16 cellular contexts compared by ENCODE assay signal in genomic region chr9:83466877-83467276, GRCh38.
"Had no signal": no experiment of that assay in that cellular context is flagged by ENCODE, and none has a peak within 500 bp of the region (broad histone marks: within the 10 kb centered on the region; RNA-seq: fewer than 3 reads in every experiment).

No MANE protein-coding gene starts in this region.

- H3K27me3 Mint-ChIP-seq: naive B cell, T-helper 17 cell had no signal

- H3K27ac Mint-ChIP-seq: activated naive CD8-positive, alpha-beta T cell; endodermal cell; naive B cell; T-helper 17 cell had no signal

- H3K4me3 Mint-ChIP-seq: activated naive CD8-positive, alpha-beta T cell; endodermal cell; naive B cell; T-helper 17 cell had no signal

- H3K4me3 ChIP-seq: breast epithelium, lower lobe of right lung, prostate gland had no signal

- DNase-seq: activated CD4-positive, alpha-beta T cell treated with anti-CD3 and anti-CD28 coated beads, Interleukin-2, amount 50 U/mL, for 1 hour; activated CD4-positive, CD25-positive, alpha-beta regulatory T cell; aorta; dermis blood vessel endothelial cell; endodermal cell; glutamatergic neuron; lower lobe of right lung; midbrain; naive B cell; stimulated activated CD4-positive, alpha-beta T cell treated with anti-CD3 and anti-CD28 coated beads, Interleukin-2, amount 100 ng/mL, for 24 hours; stimulated activated naive CD4-positive, alpha-beta T cell treated with Interleukin-2 at 50 U/mL for 16 hours; T-helper 17 cell had no signal

- H3K4me1 Mint-ChIP-seq: T-helper 17 cell had no signal

- H3K4me1 ChIP-seq: breast epithelium, prostate gland had no signal

- H3K27me3 ChIP-seq: breast epithelium had no signal

- H3K9me3 ChIP-seq: breast epithelium, lower lobe of right lung, prostate gland had no signal

- ATAC-seq: lower lobe of right lung, sciatic nerve, T-helper 17 cell had no signal

- H3K27ac ChIP-seq: breast epithelium, lower lobe of right lung, prostate gland had no signal

- H3K36me3 ChIP-seq: breast epithelium, lower lobe of right lung, prostate gland had no signal

- H3K9me3 Mint-ChIP-seq: endodermal cell, naive B cell had no signal
